In the genomic region with DNA sequence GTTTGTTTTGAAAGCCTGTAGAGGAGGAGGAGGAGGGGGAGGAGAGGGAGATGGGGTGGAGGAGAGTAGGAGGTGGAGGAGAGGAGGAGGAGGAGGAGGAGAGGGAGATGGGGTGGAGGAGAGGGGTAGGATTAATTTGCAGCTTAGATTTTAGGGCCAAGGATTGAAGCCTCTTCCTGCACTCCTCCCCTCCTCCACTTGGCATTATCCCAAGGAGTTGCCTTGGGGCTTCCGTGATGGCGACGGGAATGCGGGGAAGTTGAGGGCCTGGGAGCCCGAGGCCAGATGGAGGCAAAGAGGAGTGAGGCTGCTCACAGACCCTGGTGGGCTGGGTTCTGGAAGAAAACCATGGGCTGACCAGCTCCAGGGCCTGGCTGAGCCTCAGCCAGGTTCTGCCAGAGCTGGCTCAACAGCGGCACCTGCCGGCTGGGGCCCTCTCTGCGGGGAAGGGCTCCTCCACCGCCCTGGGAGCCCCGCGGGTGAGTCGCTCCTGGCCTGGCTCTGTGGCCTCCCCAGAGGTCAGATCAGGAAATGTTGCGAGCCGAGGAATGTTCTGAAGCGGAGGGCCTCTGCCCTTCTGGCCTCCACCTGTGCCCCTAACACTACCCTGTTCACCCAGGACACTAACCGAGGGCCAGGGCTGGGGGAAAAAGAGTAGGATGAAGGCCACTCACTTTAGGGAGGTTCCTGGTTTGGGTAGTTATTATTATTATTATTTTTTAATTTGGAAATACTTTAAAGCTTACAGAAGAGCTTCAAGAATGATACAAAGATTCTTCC, we compare ENCODE assay signal across 9 cellular contexts. TPM values are rescaled to one million over a fixed set of nuclear protein-coding genes. Genes with fewer than 3 reads are reported as not detected.
DNase-seq lines count a peak whose midpoint lies in the region; ATAC-seq and TF ChIP-seq lines count a peak whose summit lies in the region.
"Had no signal": no experiment of that assay in that cellular context is flagged by ENCODE, and none has a peak within 500 bp of the region (broad histone marks: within the 10 kb centered on the region; RNA-seq: fewer than 3 reads in every experiment).

No MANE protein-coding gene starts in this region.

- H3K9me3 Mint-ChIP-seq in CD4-positive, CD25-positive, alpha-beta regulatory T cell = no peaks in the 10 kb centered on the region

- no peaks in the 10 kb centered on the region for H3K36me3 Mint-ChIP-seq in CD4-positive, CD25-positive, alpha-beta regulatory T cell
- H3K36me3 Mint-ChIP-seq: activated naive CD8-positive, alpha-beta T cell had no signal

- no peak overlapping the region for H4K91ac ChIP-seq in neuronal stem cell (ENCODE audit: low read depth, low read length, poor library complexity)

- peak; percentile 99 for TF ChIP-seq CTCF in LNCaP clone FGC (IDR thresholded peaks at IDR 0.05; ENCODE audit: control insufficient read depth, extremely low read depth, insufficient read depth)
- peak; percentile 98 for TF ChIP-seq CTCF in RWPE2 (IDR thresholded peaks at IDR 0.05; ENCODE audit: poor library complexity, severe bottlenecking)
- peak; percentile 99 for TF ChIP-seq CTCF in foreskin keratinocyte (conservative IDR thresholded peaks at IDR 0.05)

- H3K4me2 ChIP-seq in neuronal stem cell (ENCODE audit: insufficient read depth, low read length, poor library complexity, severe bottlenecking) = no peak overlapping the region

- H3K23ac ChIP-seq in neuronal stem cell (ENCODE audit: low read depth, low read length, poor library complexity) = peak overlapping the region; percentile 70

- H3K79me1 ChIP-seq in neuronal stem cell (ENCODE audit: low read depth, low read length) = no peaks in the 10 kb centered on the region

- no peak overlapping the region for H2BK5ac ChIP-seq in neuronal stem cell (ENCODE audit: low read length)

- H3K9me3 ChIP-seq in CD4-positive, CD25-positive, alpha-beta regulatory T cell (ENCODE audit: control insufficient read depth in 2 of 2, low read length in 2 of 2) = no peaks in the 10 kb centered on the region
- H3K9me3 ChIP-seq in RWPE2 (ENCODE audit: severe bottlenecking) (no peaks in the 10 kb centered on the region), neuronal stem cell (replicated peaks in 1 of 2; ENCODE audit: control insufficient read depth in 2 of 2, insufficient read depth in 1 of 2, low read depth in 1 of 2, low read length in 2 of 2) (peaks cover 0 to 1% of the 10 kb centered on the region in 2 donors)

- peak; percentile 95 to 98 for ATAC-seq in CD4-positive, CD25-positive, alpha-beta regulatory T cell (ENCODE audit: low read depth in 2 of 2)
- ATAC-seq in GM21381 (IDR thresholded peaks at IDR 0.05; ENCODE audit: unreplicated experiment) = peak; percentile 88
- ATAC-seq in RWPE2 (ENCODE audit: low read depth) = peak; percentile 99
- peak; percentile 90 for ATAC-seq in foreskin keratinocyte

- H2BK120ac ChIP-seq in neuronal stem cell (ENCODE audit: low read depth, low read length) = no peak overlapping the region

- H3K4me3 ChIP-seq in CD4-positive, CD25-positive, alpha-beta regulatory T cell (ENCODE audit: low read depth, low read length) = no peak overlapping the region
- H3K4me3 ChIP-seq in LNCaP clone FGC (ENCODE audit: low read depth, low read length) (no peak overlapping the region), RWPE2 (ENCODE audit: severe bottlenecking) (no peak overlapping the region), neuronal stem cell (ENCODE audit: low read length in 2 of 2) (no peak overlapping the region)

- H3K4ac ChIP-seq in neuronal stem cell (ENCODE audit: low read length) = no peak overlapping the region

- H3K36me3 ChIP-seq in CD4-positive, CD25-positive, alpha-beta regulatory T cell (ENCODE audit: control insufficient read depth, insufficient read depth, low read length) = no peaks in the 10 kb centered on the region
- H3K36me3 ChIP-seq in RWPE2 (ENCODE audit: low read depth) (no peaks in the 10 kb centered on the region), neuronal stem cell (replicated peaks in 1 of 2; ENCODE audit: control insufficient read depth in 2 of 2, insufficient read depth in 2 of 2, low read length in 2 of 2) (no peaks in the 10 kb centered on the region)

- peaks cover 5% of the 10 kb centered on the region for H3K4me1 ChIP-seq in CD4-positive, CD25-positive, alpha-beta regulatory T cell (ENCODE audit: control insufficient read depth, insufficient read depth, low read length, poor library complexity, severe bottlenecking)
- H3K4me1 ChIP-seq in RWPE2 (ENCODE audit: insufficient read depth, poor library complexity, severe bottlenecking) = peaks cover 9% of the 10 kb centered on the region
- H3K4me1 ChIP-seq in foreskin keratinocyte = no peaks in the 10 kb centered on the region
- peaks cover 6 to 13% of the 10 kb centered on the region in 2 donors for H3K4me1 ChIP-seq in neuronal stem cell (ENCODE audit: control insufficient read depth in 2 of 2, insufficient read depth in 1 of 2, low read depth in 1 of 2, low read length in 2 of 2)

- H2AFZ ChIP-seq in neuronal stem cell (ENCODE audit: low read length) = peak overlapping the region; percentile 82

- H3K27me3 ChIP-seq in CD4-positive, CD25-positive, alpha-beta regulatory T cell (ENCODE audit: control insufficient read depth, insufficient read depth, low read length) = no peaks in the 10 kb centered on the region
- H3K27me3 ChIP-seq in RWPE2 (ENCODE audit: insufficient read depth, poor library complexity, severe bottlenecking) = no peaks in the 10 kb centered on the region
- no peaks in the 10 kb centered on the region for H3K27me3 ChIP-seq in foreskin keratinocyte
- H3K27me3 ChIP-seq in neuronal stem cell (ENCODE audit: control insufficient read depth in 3 of 3, insufficient read depth in 3 of 3, low read depth in 1 of 3, low read length in 3 of 3) = no peaks in the 10 kb centered on the region

- no peak overlapping the region for H4K8ac ChIP-seq in neuronal stem cell (ENCODE audit: low read depth, low read length)

- H3K4me1 Mint-ChIP-seq in CD4-positive, CD25-positive, alpha-beta regulatory T cell = peaks cover 0 to 5% (median 0%) of the 10 kb centered on the region in 4 donors

- H2AK5ac ChIP-seq in neuronal stem cell (ENCODE audit: low read depth, low read length) = no peak overlapping the region

- H3K9ac ChIP-seq in neuronal stem cell (ENCODE audit: low read depth, low read length, poor library complexity) = no peak overlapping the region

- H3K27ac ChIP-seq in CD4-positive, CD25-positive, alpha-beta regulatory T cell (ENCODE audit: insufficient read depth, low read length, poor library complexity, severe bottlenecking) = peak overlapping the region; percentile 14
- H3K27ac ChIP-seq in RWPE2 (ENCODE audit: poor library complexity, severe bottlenecking) (peak overlapping the region; percentile 46), foreskin keratinocyte (no peak overlapping the region), neuronal stem cell (replicated peaks; ENCODE audit: low read length) (peak overlapping the region; percentile 83)

- no peaks in the 10 kb centered on the region for H3K27me3 Mint-ChIP-seq in CD4-positive, CD25-positive, alpha-beta regulatory T cell
- H3K27me3 Mint-ChIP-seq: activated naive CD8-positive, alpha-beta T cell had no signal

- DNase-seq in CD4-positive, CD25-positive, alpha-beta regulatory T cell = peak; percentile 73 to 79 (median 77)
- DNase-seq in LNCaP clone FGC (ENCODE audit: low read depth) (peak; percentile 65), RWPE2 (ENCODE audit: low spot score) (peak; percentile 89), activated gamma-delta T cell (lab: John Stamatoyannopoulos, UW) (peak; percentile 70), foreskin keratinocyte (peak; percentile 43 to 64), neuronal stem cell (ENCODE audit: low spot score) (peak; percentile 90), stromal cell of bone marrow (ENCODE audit: low read depth) (peak; percentile 76)

- H3K27ac Mint-ChIP-seq in CD4-positive, CD25-positive, alpha-beta regulatory T cell = peak overlapping the region in 2 of 3 donors; percentile 36 to 43
- H3K27ac Mint-ChIP-seq: activated naive CD8-positive, alpha-beta T cell had no signal

- H2BK15ac ChIP-seq in neuronal stem cell (ENCODE audit: low read length) = peak overlapping the region; percentile 41

- H3K4me3 Mint-ChIP-seq in CD4-positive, CD25-positive, alpha-beta regulatory T cell = no peak overlapping the region
- H3K4me3 Mint-ChIP-seq: activated naive CD8-positive, alpha-beta T cell had no signal

- WGBS in neuronal stem cell (ENCODE audit: extremely low coverage in 2 of 2, insufficient read length in 2 of 2, insufficient replicate concordance in 1 of 2), 2 donors = no CpG with 5 or more reads among the region's 16 CpGs

- no peak overlapping the region for H2BK12ac ChIP-seq in neuronal stem cell (ENCODE audit: low read length)

- no peak overlapping the region for H3K14ac ChIP-seq in neuronal stem cell (ENCODE audit: low read length)

- H3K18ac ChIP-seq in neuronal stem cell (ENCODE audit: low read length) = peak overlapping the region; percentile 84

RNA-seq across cellular contexts. Expression of a gene that starts 23.9 kb away (rescaled TPM):
- total RNA-seq in CD4-positive, CD25-positive, alpha-beta regulatory T cell = 575 TPM
- polyA plus RNA-seq in CD4-positive, CD25-positive, alpha-beta regulatory T cell = 10 to 100 TPM; 22.8 to 28.5 (median 24.7) TPM
- total RNA-seq in foreskin keratinocyte = 0.48 and 1.6 TPM in 2 replicates
- 0.91 and 2.0 TPM in 2 replicates for polyA plus RNA-seq in foreskin keratinocyte
- 2.8 TPM for polyA plus RNA-seq in neuronal stem cell (2013, experiment 1 of 2)
- 2.9 TPM for polyA plus RNA-seq in neuronal stem cell (2013, experiment 2 of 2)

RNA-seq across cellular contexts. Expression of a gene that starts 36.1 kb away (rescaled TPM):
- 3.6 TPM for total RNA-seq in CD4-positive, CD25-positive, alpha-beta regulatory T cell
- 1 to 10 TPM; 1.9 to 4.1 (median 2.4) TPM for polyA plus RNA-seq in CD4-positive, CD25-positive, alpha-beta regulatory T cell
- 3.7 and 5.3 TPM in 2 replicates for total RNA-seq in foreskin keratinocyte
- polyA plus RNA-seq in foreskin keratinocyte = 5.7 and 6.3 TPM in 2 replicates
- 3.9 TPM for polyA plus RNA-seq in neuronal stem cell (2013, experiment 1 of 2)
- polyA plus RNA-seq in neuronal stem cell (2013, experiment 2 of 2) = 3.7 TPM

RNA-seq across cellular contexts. Expression of a gene that starts 49.5 kb away (rescaled TPM):
- 88.0 TPM for total RNA-seq in CD4-positive, CD25-positive, alpha-beta regulatory T cell
- 1 to 10 TPM; 5.9 to 8.0 (median 6.1) TPM for polyA plus RNA-seq in CD4-positive, CD25-positive, alpha-beta regulatory T cell
- 23.0 and 25.6 TPM in 2 replicates for total RNA-seq in foreskin keratinocyte
- 26.7 and 27.9 TPM in 2 replicates for polyA plus RNA-seq in foreskin keratinocyte
- polyA plus RNA-seq in neuronal stem cell (2013, experiment 1 of 2) = 21.6 TPM
- 22.5 TPM for polyA plus RNA-seq in neuronal stem cell (2013, experiment 2 of 2)

Comparison
In these comparisons a context has a peak if more than half of its experiments do, and no peak if none do; other contexts are left out.
1. RNA of a gene that starts 23.9 kb away (total RNA-seq): 575 TPM in CD4-positive, CD25-positive, alpha-beta regulatory T cell (single experiment); 0.48 to 1.6 TPM in foreskin keratinocyte; every median in the first group is over 100 times any median in the second.
2. Peak in every context shown above with its lines, with median percentiles within 50 percentile points of each other: ATAC-seq, DNase-seq and CTCF ChIP-seq.